Comparison of ENCODE assay signal across 2 cellular contexts in genomic region chr5:151215546-151215880, GRCh38.
TF ChIP-seq lines count a peak whose summit lies in the region.

No MANE protein-coding gene starts in this region.

TF ChIP-seq in liver, 16 proteins besides CTCF, POLR2A, EP300 and RAD21:
- TF ChIP-seq TAF1 (conservative IDR thresholded peaks at IDR 0.05) (no peak), YY1 (IDR thresholded peaks at IDR 0.05) (no peak), HNF4A (conservative IDR thresholded peaks at IDR 0.05) (no peak), FOXA1 (IDR thresholded peaks at IDR 0.05) (no peak), HNF4G (IDR thresholded peaks at IDR 0.05) (no peak), GABPA (IDR thresholded peaks at IDR 0.05 in 1 of 2, conservative IDR thresholded peaks at IDR 0.05 in 1 of 2) (no peak), SP1 (IDR thresholded peaks at IDR 0.05) (no peak), ZBTB33 (IDR thresholded peaks at IDR 0.05) (no peak), FOXA2 (IDR thresholded peaks at IDR 0.05) (no peak), REST (IDR thresholded peaks at IDR 0.05) (no peak), NR2F2 (IDR thresholded peaks at IDR 0.05) (no peak), JUND (IDR thresholded peaks at IDR 0.05) (no peak), ATF3 (IDR thresholded peaks at IDR 0.05) (no peak), RXRA (IDR thresholded peaks at IDR 0.05) (no peak)
- TF ChIP-seq, protein P1, sequence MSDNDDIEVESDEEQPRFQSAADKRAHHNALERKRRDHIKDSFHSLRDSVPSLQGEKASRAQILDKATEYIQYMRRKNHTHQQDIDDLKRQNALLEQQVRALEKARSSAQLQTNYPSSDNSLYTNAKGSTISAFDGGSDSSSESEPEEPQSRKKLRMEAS (IDR thresholded peaks at IDR 0.05): no peak

TF ChIP-seq in HepG2, 621 proteins besides CTCF, POLR2A, EP300 and RAD21:
- TF ChIP-seq RCOR2 (CRISPR knock-in tag; IDR thresholded peaks at IDR 0.05) (no peak), SP1 (IDR thresholded peaks at IDR 0.05) (no peak), SP1 (CRISPR knock-in tag; IDR thresholded peaks at IDR 0.05) (no peak), KDM6A (CRISPR knock-in tag; IDR thresholded peaks at IDR 0.05; ENCODE audit: low read depth) (no peak), GZF1 (CRISPR knock-in tag; IDR thresholded peaks at IDR 0.05) (no peak), KLF11 (CRISPR knock-in tag; IDR thresholded peaks at IDR 0.05) (no peak), MED1 (CRISPR knock-in tag; IDR thresholded peaks at IDR 0.05) (no peak)
- TF ChIP-seq, protein P2, sequence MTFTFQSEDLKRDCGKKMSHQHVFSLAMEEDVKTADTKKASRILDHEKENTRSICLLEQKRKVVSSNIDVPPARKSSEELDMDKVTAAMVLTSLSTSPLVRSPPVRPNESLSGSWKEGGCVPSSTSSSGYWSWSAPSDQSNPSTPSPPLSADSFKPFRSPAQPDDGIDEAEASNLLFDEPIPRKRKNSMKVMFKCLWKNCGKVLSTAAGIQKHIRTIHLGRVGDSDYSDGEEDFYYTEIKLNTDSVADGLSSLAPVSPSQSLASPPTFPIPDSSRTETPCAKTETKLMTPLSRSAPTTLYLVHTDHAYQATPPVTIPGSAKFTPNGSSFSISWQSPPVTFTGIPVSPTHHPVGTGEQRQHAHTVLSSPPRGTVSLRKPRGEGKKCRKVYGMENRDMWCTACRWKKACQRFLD (CRISPR knock-in tag; IDR thresholded peaks at IDR 0.05; ENCODE audit: borderline replicate concordance): no peak
- TF ChIP-seq, protein P3, sequence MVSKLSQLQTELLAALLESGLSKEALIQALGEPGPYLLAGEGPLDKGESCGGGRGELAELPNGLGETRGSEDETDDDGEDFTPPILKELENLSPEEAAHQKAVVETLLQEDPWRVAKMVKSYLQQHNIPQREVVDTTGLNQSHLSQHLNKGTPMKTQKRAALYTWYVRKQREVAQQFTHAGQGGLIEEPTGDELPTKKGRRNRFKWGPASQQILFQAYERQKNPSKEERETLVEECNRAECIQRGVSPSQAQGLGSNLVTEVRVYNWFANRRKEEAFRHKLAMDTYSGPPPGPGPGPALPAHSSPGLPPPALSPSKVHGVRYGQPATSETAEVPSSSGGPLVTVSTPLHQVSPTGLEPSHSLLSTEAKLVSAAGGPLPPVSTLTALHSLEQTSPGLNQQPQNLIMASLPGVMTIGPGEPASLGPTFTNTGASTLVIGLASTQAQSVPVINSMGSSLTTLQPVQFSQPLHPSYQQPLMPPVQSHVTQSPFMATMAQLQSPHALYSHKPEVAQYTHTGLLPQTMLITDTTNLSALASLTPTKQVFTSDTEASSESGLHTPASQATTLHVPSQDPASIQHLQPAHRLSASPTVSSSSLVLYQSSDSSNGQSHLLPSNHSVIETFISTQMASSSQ (IDR thresholded peaks at IDR 0.05; ENCODE audit: low read depth): no peak
- TF ChIP-seq, protein P3 (CRISPR knock-in tag; IDR thresholded peaks at IDR 0.05; ENCODE audit: borderline replicate concordance): no peak
